Comparison of ENCODE assay signal across 12 cellular contexts in the genomic region with DNA sequence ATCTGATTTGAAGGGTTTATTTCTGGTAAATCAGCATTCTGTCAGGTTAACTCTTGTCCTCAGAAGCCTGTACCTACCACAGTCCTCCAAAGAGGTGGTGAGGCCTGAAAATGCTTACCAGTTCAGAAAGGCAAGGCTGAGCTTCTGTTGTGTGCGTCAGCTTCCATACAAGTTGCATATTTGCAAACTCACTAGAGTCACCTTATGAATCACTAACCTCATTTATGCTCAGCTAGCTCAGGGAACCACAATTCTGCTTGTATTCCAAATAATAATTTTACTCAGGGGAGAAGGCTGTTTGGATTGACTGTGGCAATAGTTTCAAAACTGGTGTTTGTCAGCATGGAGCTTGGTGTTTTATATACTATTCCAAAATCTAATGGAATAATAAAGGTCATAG.
A peak's percentile ranks its signal among the peaks of the same experiment; 100 is the strongest.
DNase-seq lines count a peak whose midpoint lies in the region; ATAC-seq and TF ChIP-seq lines count a peak whose summit lies in the region.
"Had no signal": no experiment of that assay in that cellular context is flagged by ENCODE, and none has a peak within 500 bp of the region (broad histone marks: within the 10 kb centered on the region; RNA-seq: fewer than 3 reads in every experiment).

No MANE protein-coding gene starts in this region.

- POLR2A ChIA-PET in activated CD4-positive, alpha-beta memory T cell treated with anti-CD3 and anti-CD28 coated beads, Interleukin-2, amount 10 ng/mL, durations not matched to agents 7 days and 5 days (lab: Charles Lee), result no interaction called here

- H3K27ac Mint-ChIP-seq in activated CD4-positive, alpha-beta memory T cell treated with anti-CD3 and anti-CD28 coated beads, Interleukin-2, amount 10 ng/mL, durations not matched to agents 7 days and 5 days, result peak overlapping the region; percentile 8
- no peak overlapping the region for H3K27ac Mint-ChIP-seq in stimulated activated effector memory CD8-positive, alpha-beta T cell treated with anti-CD3 and anti-CD28 coated beads, Interleukin-12 subunit alpha, Interleukin-12 subunit beta, amount 100 ng/mL, for 72 hours
- H3K27ac Mint-ChIP-seq: activated CD8-positive, alpha-beta memory T cell treated with anti-CD3 and anti-CD28 coated beads, Interleukin-2, amount 10 ng/mL, durations not matched to agents 7 days and 5 days had no signal

- no peak for TF ChIP-seq CTCF in fibroblast of villous mesenchyme (IDR thresholded peaks at IDR 0.05; ENCODE audit: insufficient read depth, low read depth, low read length)

- ATAC-seq in stimulated activated effector memory CD8-positive, alpha-beta T cell treated with anti-CD3 and anti-CD28 coated beads, Interleukin-12 subunit alpha, Interleukin-12 subunit beta, amount 100 ng/mL, for 72 hours, result peak; percentile 77
- ATAC-seq: activated CD8-positive, alpha-beta memory T cell treated with anti-CD3 and anti-CD28 coated beads, Interleukin-2, amount 10 ng/mL, durations not matched to agents 7 days and 5 days had no signal

- H3K4me3 Mint-ChIP-seq in activated CD4-positive, alpha-beta memory T cell treated with anti-CD3 and anti-CD28 coated beads, Interleukin-2, amount 10 ng/mL, durations not matched to agents 7 days and 5 days, result no peak overlapping the region
- H3K4me3 Mint-ChIP-seq in stimulated activated effector memory CD8-positive, alpha-beta T cell treated with anti-CD3 and anti-CD28 coated beads, Interleukin-12 subunit alpha, Interleukin-12 subunit beta, amount 100 ng/mL, for 72 hours, result no peak overlapping the region
- H3K4me3 Mint-ChIP-seq: activated CD8-positive, alpha-beta memory T cell treated with anti-CD3 and anti-CD28 coated beads, Interleukin-2, amount 10 ng/mL, durations not matched to agents 7 days and 5 days; natural killer cell treated with Interleukin-12 subunit alpha and Interleukin-12 subunit beta and Interleukin-15 and Interleukin-18, amount 100 ng/mL, for 72 hours had no signal

- CTCF ChIA-PET in activated CD4-positive, alpha-beta memory T cell treated with anti-CD3 and anti-CD28 coated beads, Interleukin-2, amount 10 ng/mL, durations not matched to agents 7 days and 5 days (lab: Charles Lee), result no interaction called here

- H3K4me3 ChIP-seq in fibroblast of villous mesenchyme (ENCODE audit: low read depth, low read length), result no peak overlapping the region

- no peaks in the 10 kb centered on the region for H3K36me3 Mint-ChIP-seq in activated CD4-positive, alpha-beta memory T cell treated with anti-CD3 and anti-CD28 coated beads, Interleukin-2, amount 10 ng/mL, durations not matched to agents 7 days and 5 days (ENCODE audit: low read depth)
- H3K36me3 Mint-ChIP-seq in stimulated activated effector memory CD8-positive, alpha-beta T cell treated with anti-CD3 and anti-CD28 coated beads, Interleukin-12 subunit alpha, Interleukin-12 subunit beta, amount 100 ng/mL, for 72 hours, result no peaks in the 10 kb centered on the region
- H3K36me3 Mint-ChIP-seq: activated CD8-positive, alpha-beta memory T cell treated with anti-CD3 and anti-CD28 coated beads, Interleukin-2, amount 10 ng/mL, durations not matched to agents 7 days and 5 days had no signal

- in situ Hi-C loops in G401 (cut with HindIII; ENCODE audit: low sequenced_read_pairs), result no loop called here

- H3K9me3 Mint-ChIP-seq in activated CD4-positive, alpha-beta memory T cell treated with anti-CD3 and anti-CD28 coated beads, Interleukin-2, amount 10 ng/mL, durations not matched to agents 7 days and 5 days, result peaks cover 4% of the 10 kb centered on the region
- H3K9me3 Mint-ChIP-seq in stimulated activated effector memory CD8-positive, alpha-beta T cell treated with anti-CD3 and anti-CD28 coated beads, Interleukin-12 subunit alpha, Interleukin-12 subunit beta, amount 100 ng/mL, for 72 hours, result peaks cover 4% of the 10 kb centered on the region

- DNase-seq in HCEC 1CT (peak; percentile 95), fibroblast of villous mesenchyme (ENCODE audit: low read depth) (peak; percentile 92), G401 (ENCODE audit: low spot score) (no peak), NCI-H1436 treated with DMSO at 0.1 percent for 48 hours (lab: John Stamatoyannopoulos, UW) (no peak)
- peak; percentile 20 for DNase-seq in activated CD4-positive, alpha-beta memory T cell treated with anti-CD3 and anti-CD28 coated beads, Interleukin-2, amount 10 ng/mL, durations not matched to agents 7 days and 5 days
- DNase-seq in stimulated activated effector memory CD8-positive, alpha-beta T cell treated with anti-CD3 and anti-CD28 coated beads, Interleukin-12 subunit alpha, Interleukin-12 subunit beta, amount 100 ng/mL, for 72 hours (ENCODE audit: low spot score in 2 of 2), result no peak
- DNase-seq in activated effector memory CD4-positive, alpha-beta T cell treated with anti-CD3 and anti-CD28 coated beads, Interleukin-2, amount 50 U/mL, for 16 hours, result no peak
- DNase-seq: activated CD8-positive, alpha-beta memory T cell treated with anti-CD3 and anti-CD28 coated beads, Interleukin-2, amount 10 ng/mL, durations not matched to agents 7 days and 5 days; amygdala; islet precursor cell; NCI-H2107 had no signal

- peaks cover 10% of the 10 kb centered on the region for H3K4me1 Mint-ChIP-seq in activated CD4-positive, alpha-beta memory T cell treated with anti-CD3 and anti-CD28 coated beads, Interleukin-2, amount 10 ng/mL, durations not matched to agents 7 days and 5 days
- H3K4me1 Mint-ChIP-seq in stimulated activated effector memory CD8-positive, alpha-beta T cell treated with anti-CD3 and anti-CD28 coated beads, Interleukin-12 subunit alpha, Interleukin-12 subunit beta, amount 100 ng/mL, for 72 hours, result no peaks in the 10 kb centered on the region
- H3K4me1 Mint-ChIP-seq: activated CD8-positive, alpha-beta memory T cell treated with anti-CD3 and anti-CD28 coated beads, Interleukin-2, amount 10 ng/mL, durations not matched to agents 7 days and 5 days had no signal

- H3K27me3 Mint-ChIP-seq in activated CD4-positive, alpha-beta memory T cell treated with anti-CD3 and anti-CD28 coated beads, Interleukin-2, amount 10 ng/mL, durations not matched to agents 7 days and 5 days, result peaks cover 3% of the 10 kb centered on the region

Comparison
In these comparisons a context has a peak if more than half of its experiments do, and no peak if none do; other contexts are left out.
1. DNase-seq: peak in HCEC 1CT (single experiment), activated CD4-positive, alpha-beta memory T cell treated with anti-CD3 and anti-CD28 coated beads, Interleukin-2, amount 10 ng/mL, durations not matched to agents 7 days and 5 days (single experiment) and fibroblast of villous mesenchyme (single experiment); none in stimulated activated effector memory CD8-positive, alpha-beta T cell treated with anti-CD3 and anti-CD28 coated beads, Interleukin-12 subunit alpha, Interleukin-12 subunit beta, amount 100 ng/mL, for 72 hours (0 of 2), activated effector memory CD4-positive, alpha-beta T cell treated with anti-CD3 and anti-CD28 coated beads, Interleukin-2, amount 50 U/mL, for 16 hours (single experiment), G401 (single experiment) and NCI-H1436 treated with DMSO at 0.1 percent for 48 hours (single experiment).